37 cellular contexts compared by ENCODE assay signal in genomic region chr15:34861216-34861615, GRCh38.
"Had no signal": no experiment of that assay in that cellular context is flagged by ENCODE, and none has a peak within 500 bp of the region (broad histone marks: within the 10 kb centered on the region; RNA-seq: fewer than 3 reads in every experiment).

No MANE protein-coding gene starts in this region.

- H3K27ac ChIP-seq: adrenal gland, body of pancreas, brain microvascular endothelial cell, breast epithelium, VCaP had no signal

- FAIRE-seq: astrocyte, TTC549 had no signal

- H3K9me3 ChIP-seq: adrenal gland, body of pancreas, breast epithelium had no signal

- H3K27ac Mint-ChIP-seq: activated B cell treated with CpG ODN at 0.5 μM for 24 hours; activated CD4-positive, alpha-beta memory T cell treated with anti-CD3 and anti-CD28 coated beads for 36 hours; activated CD4-positive, alpha-beta T cell treated with anti-CD3 and anti-CD28 coated beads, Interleukin-2, amount 10 ng/mL, durations not matched to agents 24 days and 14 days; activated CD8-positive, alpha-beta T cell treated with anti-CD3 and anti-CD28 coated beads for 36 hours; activated naive CD4-positive, alpha-beta T cell treated with anti-CD3 and anti-CD28 coated beads for 36 hours; activated naive CD8-positive, alpha-beta T cell treated with anti-CD3 and anti-CD28 coated beads for 36 hours; activated T-cell treated with anti-CD3 and anti-CD28 coated beads, Interleukin-2, amount 50 U/mL, for 72 hours; activated T-helper 1 cell treated with anti-CD3 and anti-CD28 coated beads, Interleukin-12 subunit alpha, Interleukin-12 subunit beta, Interleukin-2, Interleukin-4 antibody, amounts not matched to agents 30 ng/mL and 10 ng/mL and 1 ng/mL, durations not matched to agents 14 hours and 24 hours and 36 hours; activated T-helper 17 cell treated with anti-CD3 and anti-CD28 coated beads, Interleukin-2, amount 50 U/mL, for 72 hours; T-helper 1 cell treated with Interleukin-12 subunit alpha and Interleukin-12 subunit beta and Interleukin-4 antibody, amounts not matched to agents 30 μg/mL and 1 μg/mL, for 36 hours; T-helper 2 cell treated with Interferon-gamma antibody and Interleukin-4, amounts not matched to agents 5 μg/mL and 100 μg/mL, for 36 hours had no signal

- H3K9me3 Mint-ChIP-seq: activated B cell treated with CpG ODN at 0.5 μM for 24 hours; activated CD4-positive, alpha-beta memory T cell treated with anti-CD3 and anti-CD28 coated beads for 36 hours; activated CD4-positive, alpha-beta T cell treated with anti-CD3 and anti-CD28 coated beads, Interleukin-2, amount 10 ng/mL, durations not matched to agents 24 days and 14 days; activated CD8-positive, alpha-beta T cell treated with anti-CD3 and anti-CD28 coated beads for 36 hours; activated naive CD4-positive, alpha-beta T cell treated with anti-CD3 and anti-CD28 coated beads for 36 hours; activated naive CD4-positive, alpha-beta T cell treated with anti-CD3 and anti-CD28 coated beads, Interleukin-2, amount 50 U/mL, for 72 hours; activated naive CD8-positive, alpha-beta T cell treated with anti-CD3 and anti-CD28 coated beads for 36 hours; activated T-cell treated with anti-CD3 and anti-CD28 coated beads, Interleukin-2, amount 50 U/mL, for 4 hours; activated T-cell treated with anti-CD3 and anti-CD28 coated beads, Interleukin-2, amount 50 U/mL, for 72 hours; activated T-helper 1 cell treated with anti-CD3 and anti-CD28 coated beads, Interleukin-12 subunit alpha, Interleukin-12 subunit beta, Interleukin-2, Interleukin-4 antibody, amounts not matched to agents 30 ng/mL and 10 ng/mL and 1 ng/mL, durations not matched to agents 14 hours and 24 hours and 36 hours; activated T-helper 17 cell treated with anti-CD3 and anti-CD28 coated beads, Interleukin-2, amount 50 U/mL, for 72 hours; T-helper 1 cell treated with Interleukin-12 subunit alpha and Interleukin-12 subunit beta and Interleukin-4 antibody, amounts not matched to agents 30 μg/mL and 1 μg/mL, for 36 hours; T-helper 2 cell treated with Interferon-gamma antibody and Interleukin-4, amounts not matched to agents 5 μg/mL and 100 μg/mL, for 36 hours had no signal

- H3K27me3 Mint-ChIP-seq: activated B cell treated with CpG ODN at 0.5 μM for 24 hours; activated CD4-positive, alpha-beta memory T cell treated with anti-CD3 and anti-CD28 coated beads for 36 hours; activated CD4-positive, alpha-beta T cell treated with anti-CD3 and anti-CD28 coated beads, Interleukin-2, amount 10 ng/mL, durations not matched to agents 24 days and 14 days; activated CD8-positive, alpha-beta T cell treated with anti-CD3 and anti-CD28 coated beads for 36 hours; activated naive CD8-positive, alpha-beta T cell treated with anti-CD3 and anti-CD28 coated beads for 36 hours; activated T-helper 17 cell treated with anti-CD3 and anti-CD28 coated beads, Interleukin-2, amount 50 U/mL, for 72 hours had no signal

- H3K4me1 ChIP-seq: body of pancreas, breast epithelium had no signal

- H3K4me3 Mint-ChIP-seq: activated B cell treated with CpG ODN at 0.5 μM for 24 hours; activated CD4-positive, alpha-beta memory T cell treated with anti-CD3 and anti-CD28 coated beads for 36 hours; activated CD4-positive, alpha-beta T cell treated with anti-CD3 and anti-CD28 coated beads, Interleukin-2, amount 10 ng/mL, durations not matched to agents 24 days and 14 days; activated CD8-positive, alpha-beta T cell treated with anti-CD3 and anti-CD28 coated beads for 36 hours; activated naive CD4-positive, alpha-beta T cell treated with anti-CD3 and anti-CD28 coated beads for 36 hours; activated naive CD8-positive, alpha-beta T cell treated with anti-CD3 and anti-CD28 coated beads for 36 hours; activated T-cell treated with anti-CD3 and anti-CD28 coated beads, Interleukin-2, amount 50 U/mL, for 4 hours; activated T-cell treated with anti-CD3 and anti-CD28 coated beads, Interleukin-2, amount 50 U/mL, for 72 hours; activated T-helper 1 cell treated with anti-CD3 and anti-CD28 coated beads, Interleukin-12 subunit alpha, Interleukin-12 subunit beta, Interleukin-2, Interleukin-4 antibody, amounts not matched to agents 30 ng/mL and 10 ng/mL and 1 ng/mL, durations not matched to agents 14 hours and 24 hours and 36 hours; activated T-helper 17 cell treated with anti-CD3 and anti-CD28 coated beads, Interleukin-2, amount 50 U/mL, for 72 hours; T-helper 1 cell treated with Interleukin-12 subunit alpha and Interleukin-12 subunit beta and Interleukin-4 antibody, amounts not matched to agents 30 μg/mL and 1 μg/mL, for 36 hours; T-helper 2 cell treated with Interferon-gamma antibody and Interleukin-4, amounts not matched to agents 5 μg/mL and 100 μg/mL, for 36 hours had no signal

- H3K27me3 ChIP-seq: adrenal gland, body of pancreas, brain microvascular endothelial cell, breast epithelium had no signal

- H3K4me3 ChIP-seq: adrenal gland, body of pancreas, breast epithelium had no signal

- ATAC-seq: activated CD8-positive, alpha-beta T cell treated with anti-CD3 and anti-CD28 coated beads for 36 hours; activated naive CD4-positive, alpha-beta T cell treated with anti-CD3 and anti-CD28 coated beads, Interleukin-2, amount 50 U/mL, for 72 hours; activated T-cell treated with anti-CD3 and anti-CD28 coated beads, Interleukin-2, amount 50 U/mL, for 4 hours; activated T-cell treated with anti-CD3 and anti-CD28 coated beads, Interleukin-2, amount 50 U/mL, for 72 hours; activated T-helper 17 cell treated with anti-CD3 and anti-CD28 coated beads, Interleukin-2, amount 50 U/mL, for 72 hours; body of pancreas had no signal

- H3K4me1 Mint-ChIP-seq: activated B cell treated with CpG ODN at 0.5 μM for 24 hours; activated CD4-positive, alpha-beta T cell treated with anti-CD3 and anti-CD28 coated beads, Interleukin-2, amount 10 ng/mL, durations not matched to agents 24 days and 14 days; activated naive CD8-positive, alpha-beta T cell treated with anti-CD3 and anti-CD28 coated beads for 36 hours; activated T-helper 17 cell treated with anti-CD3 and anti-CD28 coated beads, Interleukin-2, amount 50 U/mL, for 72 hours had no signal

- DNase-seq: activated B cell treated with CpG ODN at 0.5 μM for 24 hours; activated CD4-positive, alpha-beta memory T cell treated with anti-CD3 and anti-CD28 coated beads for 36 hours; activated CD4-positive, alpha-beta T cell treated with anti-CD3 and anti-CD28 coated beads for 4 hours; activated CD4-positive, alpha-beta T cell treated with anti-CD3 and anti-CD28 coated beads, Interleukin-2, amount 10 ng/mL, durations not matched to agents 24 days and 14 days; activated CD4-positive, alpha-beta T cell treated with anti-CD3 and anti-CD28 coated beads, Interleukin-2, amount 50 U/mL, for 1 hour; activated CD4-positive, alpha-beta T cell treated with anti-CD3 and anti-CD28 coated beads, Interleukin-2, amount 50 U/mL, for 4 hours; activated CD4-positive, CD25-positive, alpha-beta regulatory T cell treated with anti-CD3 and anti-CD28 coated beads, Interleukin-2, amount 50 U/mL, for 72 hours; activated CD8-positive, alpha-beta memory T cell treated with anti-CD3 and anti-CD28 coated beads, Interleukin-2, amount 50 U/mL, for 4 hours; activated CD8-positive, alpha-beta T cell treated with anti-CD3 and anti-CD28 coated beads for 36 hours; activated effector memory CD4-positive, alpha-beta T cell treated with anti-CD3 and anti-CD28 coated beads, Interleukin-2, amount 50 U/mL, for 16 hours; activated gamma-delta T cell treated with Interleukin-2 at 50 U/mL for 16 hours; activated naive CD4-positive, alpha-beta T cell; activated naive CD4-positive, alpha-beta T cell treated with anti-CD3 and anti-CD28 coated beads for 36 hours; activated naive CD4-positive, alpha-beta T cell treated with anti-CD3 and anti-CD28 coated beads, Interleukin-2, amount 50 U/mL, for 16 hours; activated naive CD8-positive, alpha-beta T cell treated with anti-CD3 and anti-CD28 coated beads for 36 hours; activated T-cell treated with anti-CD3 and anti-CD28 coated beads for 4 hours; activated T-cell treated with anti-CD3 and anti-CD28 coated beads, Interleukin-2, amount 50 U/mL, for 1 hour; activated T-cell treated with anti-CD3 and anti-CD28 coated beads, Interleukin-2, amount 50 U/mL, for 4 hours; activated T-cell treated with anti-CD3 and anti-CD28 coated beads, Interleukin-2, amount 50 U/mL, for 72 hours; adrenal gland; amniotic stem cell; aorta; body of pancreas; brain microvascular endothelial cell; central memory CD4-positive, alpha-beta T cell; T-helper 1 cell; T-helper 2 cell; T-helper 9 cell had no signal
